Comparison of ENCODE assay signal across 9 cellular contexts in the genomic region with DNA sequence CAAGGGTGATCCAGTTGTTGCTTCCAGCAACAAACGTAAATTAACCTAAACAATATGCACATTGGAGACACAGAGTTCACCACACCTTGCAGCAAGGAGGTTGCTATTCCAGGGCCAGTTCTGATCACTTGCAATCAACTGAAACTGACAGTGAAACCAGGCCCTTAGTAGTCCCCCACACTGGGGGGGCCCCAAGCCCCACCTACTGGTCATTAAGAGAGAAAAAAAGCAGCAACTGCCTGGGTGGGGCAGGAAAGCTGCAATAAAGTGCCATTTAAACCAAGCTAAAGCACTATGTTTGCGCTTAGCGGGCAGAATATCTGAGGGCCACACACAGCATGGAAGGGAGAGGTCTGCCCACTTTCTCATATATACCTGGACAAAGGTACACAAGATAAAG. TPM values are rescaled to one million over a fixed set of nuclear protein-coding genes. Genes with fewer than 3 reads are reported as not detected.
DNase-seq lines count a peak whose midpoint lies in the region; ATAC-seq, FAIRE-seq and TF ChIP-seq lines count a peak whose summit lies in the region.
"Had no signal": no experiment of that assay in that cellular context is flagged by ENCODE, and none has a peak within 500 bp of the region (broad histone marks: within the 10 kb centered on the region; RNA-seq: fewer than 3 reads in every experiment).

No MANE protein-coding gene starts in this region.

- no peak overlapping the region for H3K27ac Mint-ChIP-seq in chondrocyte (ENCODE audit: unreplicated experiment)
- no peak overlapping the region for H3K27ac Mint-ChIP-seq in immature natural killer cell
- H3K27ac Mint-ChIP-seq: activated naive CD8-positive, alpha-beta T cell had no signal

- WGBS in mesenchymal stem cell = 94% methylated on average over 3 of the region's 3 CpGs

- H3K4me1 Mint-ChIP-seq in chondrocyte (ENCODE audit: low read depth) (peaks cover 14% of the 10 kb centered on the region), immature natural killer cell (peaks cover 0 to 8% of the 10 kb centered on the region in 2 donors)

- no peak overlapping the region for H2BK12ac ChIP-seq in mesenchymal stem cell (ENCODE audit: low read length in 2 of 2)

- H3K4ac ChIP-seq in mesenchymal stem cell (ENCODE audit: low read depth in 1 of 2, low read length in 2 of 2) = no peak overlapping the region

- no peak overlapping the region for H4K8ac ChIP-seq in mesenchymal stem cell (ENCODE audit: low read length)

- no peaks in the 10 kb centered on the region for H3K4me1 ChIP-seq in mesenchymal stem cell (ENCODE audit: control insufficient read depth, insufficient read depth, low read depth, low read length)

- H4K91ac ChIP-seq in mesenchymal stem cell (ENCODE audit: low read length) = no peak overlapping the region

- H3K36me3 Mint-ChIP-seq in chondrocyte (ENCODE audit: low read depth) = peaks cover 6% of the 10 kb centered on the region
- no peaks in the 10 kb centered on the region for H3K36me3 Mint-ChIP-seq in immature natural killer cell
- H3K36me3 Mint-ChIP-seq: activated naive CD8-positive, alpha-beta T cell had no signal

- H3K27ac ChIP-seq in mesenchymal stem cell (ENCODE audit: low read length, poor library complexity, severe bottlenecking) = no peak overlapping the region

- H3K4me3 ChIP-seq in mesenchymal stem cell (ENCODE audit: insufficient read depth in 1 of 2, low read depth in 1 of 2, low read length in 2 of 2) = no peak overlapping the region

- no peaks in the 10 kb centered on the region for H3K9me3 ChIP-seq in mesenchymal stem cell (ENCODE audit: control insufficient read depth, low read length)

- no peak overlapping the region for H2BK120ac ChIP-seq in mesenchymal stem cell (ENCODE audit: low read depth, low read length)

- H3K4me2 ChIP-seq in mesenchymal stem cell (ENCODE audit: low read length, poor library complexity, severe bottlenecking) = no peak overlapping the region

- H2AK5ac ChIP-seq in mesenchymal stem cell (ENCODE audit: low read length, severe bottlenecking) = no peak overlapping the region

- H3K14ac ChIP-seq in mesenchymal stem cell (ENCODE audit: low read length in 2 of 2) = no peak overlapping the region

- no peak for FAIRE-seq in HTR-8/SVneo (lab: Jason Lieb, UNC)

- H3K9me3 Mint-ChIP-seq in chondrocyte (ENCODE audit: low read depth) = no peaks in the 10 kb centered on the region
- H3K9me3 Mint-ChIP-seq in immature natural killer cell = no peaks in the 10 kb centered on the region

- no peak overlapping the region for H2BK5ac ChIP-seq in mesenchymal stem cell (ENCODE audit: low read depth, low read length, poor library complexity, severe bottlenecking)

- H2AFZ ChIP-seq in mesenchymal stem cell (ENCODE audit: low read depth, low read length) = no peak overlapping the region

- no peak overlapping the region for H3K4me3 Mint-ChIP-seq in chondrocyte (ENCODE audit: unreplicated experiment)
- H3K4me3 Mint-ChIP-seq in immature natural killer cell = no peak overlapping the region
- H3K4me3 Mint-ChIP-seq: activated naive CD8-positive, alpha-beta T cell had no signal

- H3K27me3 Mint-ChIP-seq in chondrocyte (ENCODE audit: low read depth) (no peaks in the 10 kb centered on the region), immature natural killer cell (ENCODE audit: low read depth in 3 of 3) (peaks cover 0 to 3% (median 2%) of the 10 kb centered on the region in 3 donors)
- H3K27me3 Mint-ChIP-seq: activated naive CD8-positive, alpha-beta T cell had no signal

- H3K23ac ChIP-seq in mesenchymal stem cell (ENCODE audit: low read length in 2 of 2) = no peak overlapping the region

- ATAC-seq in GM18520 (IDR thresholded peaks at IDR 0.05; ENCODE audit: unreplicated experiment) (peak; percentile 60), GM21515 (IDR thresholded peaks at IDR 0.05; ENCODE audit: unreplicated experiment) (peak; percentile 76), HG03354 (IDR thresholded peaks at IDR 0.05; ENCODE audit: poor library complexity, severe bottlenecking, unreplicated experiment) (peak; percentile 88)

- no peak overlapping the region for H2BK15ac ChIP-seq in mesenchymal stem cell (ENCODE audit: low read depth, poor library complexity, severe bottlenecking)

- no peak for DNase-seq in chondrocyte (ENCODE audit: low spot score)
- no peak for DNase-seq in immature natural killer cell
- DNase-seq in stimulated activated CD4-positive, alpha-beta T cell treated with anti-CD3 and anti-CD28 coated beads, Interleukin-4, amount 100 ng/mL, for 4 hours = no peak
- DNase-seq in HTR-8/SVneo (ENCODE audit: insufficient read length, low spot score) = no peak
- DNase-seq in mesenchymal stem cell = no peak

- no peak overlapping the region for H3K9ac ChIP-seq in mesenchymal stem cell (ENCODE audit: low read length)

- peak; percentile 6 for TF ChIP-seq CTCF in chondrocyte (IDR thresholded peaks at IDR 0.05)

- H3K27me3 ChIP-seq in mesenchymal stem cell (ENCODE audit: control insufficient read depth in 1 of 2, insufficient read depth in 1 of 2, low read length in 2 of 2) = no peaks in the 10 kb centered on the region

- H3K36me3 ChIP-seq in mesenchymal stem cell (ENCODE audit: control insufficient read depth in 1 of 2, insufficient read depth in 2 of 2, low read depth in 1 of 2, low read length in 2 of 2) = peaks cover 0 to 3% of the 10 kb centered on the region in 2 experiments

- no peaks in the 10 kb centered on the region for H3K79me1 ChIP-seq in mesenchymal stem cell (replicated peaks; ENCODE audit: low read length, poor library complexity, severe bottlenecking)

- no peak overlapping the region for H3K18ac ChIP-seq in mesenchymal stem cell (ENCODE audit: low read depth in 1 of 2, low read length in 2 of 2)

RNA-seq across cellular contexts. Expression of gene ATP7B, which starts 51.5 kb away (rescaled TPM):
- 11.9 to 16.8 TPM (median 16.6 TPM) in 3 replicates for total RNA-seq in chondrocyte
- under 1 TPM in 1 of 3 donors, not detected in 2; 0.19 TPM for polyA plus RNA-seq in immature natural killer cell
- 3.5 TPM for polyA plus RNA-seq in mesenchymal stem cell (2013, experiment 1 of 2)
- 3.5 TPM for polyA plus RNA-seq in mesenchymal stem cell (2013, experiment 2 of 2)

RNA-seq across cellular contexts. Expression of gene ALG11, which starts 52.4 kb away (rescaled TPM):
- total RNA-seq in chondrocyte = 49.2 to 56.9 TPM (median 49.8 TPM) in 3 replicates
- polyA plus RNA-seq in immature natural killer cell = 10 to 100 TPM; 15.3 to 39.8 (median 20.1) TPM
- polyA plus RNA-seq in mesenchymal stem cell (2013, experiment 1 of 2) = 13.1 TPM
- 12.5 TPM for polyA plus RNA-seq in mesenchymal stem cell (2013, experiment 2 of 2)
